ENCODE assay signal across 8 cellular contexts in the genomic region with DNA sequence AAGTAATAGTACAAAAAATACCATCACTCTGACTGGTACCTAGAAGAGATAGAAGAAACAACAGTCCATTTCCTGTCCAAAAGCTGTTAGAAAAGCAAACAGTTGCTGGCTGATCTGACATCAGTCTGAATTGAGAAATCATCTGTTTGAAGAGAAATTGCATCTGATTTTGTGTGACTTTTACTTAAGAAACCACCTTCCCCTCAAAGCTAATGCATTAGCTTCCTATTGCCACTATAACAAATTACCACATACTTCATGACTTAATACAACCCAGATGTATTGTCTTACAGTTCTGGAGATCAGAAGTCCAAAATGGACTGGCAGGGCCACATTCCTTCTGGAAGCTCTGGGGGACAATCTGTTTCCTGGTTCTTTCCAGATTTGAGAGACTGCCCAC.
"Had no signal": no experiment of that assay in that cellular context is flagged by ENCODE, and none has a peak within 500 bp of the region (broad histone marks: within the 10 kb centered on the region; RNA-seq: fewer than 3 reads in every experiment).

No MANE protein-coding gene starts in this region.

- DNase-seq: activated CD4-positive, alpha-beta memory T cell treated with anti-CD3 and anti-CD28 coated beads for 36 hours; activated effector memory CD4-positive, alpha-beta T cell treated with anti-CD3 and anti-CD28 coated beads, Interleukin-2, amount 50 U/mL, for 16 hours; activated T-cell treated with anti-CD3 and anti-CD28 coated beads, Interleukin-2, amount 50 U/mL, for 4 hours; effector CD4-positive, alpha-beta T cell; T-helper 9 cell had no signal

- H3K27me3 ChIP-seq: breast epithelium had no signal

- H3K36me3 ChIP-seq: breast epithelium had no signal

- H3K9me3 Mint-ChIP-seq: activated CD4-positive, alpha-beta memory T cell treated with anti-CD3 and anti-CD28 coated beads for 36 hours; activated naive CD4-positive, alpha-beta T cell treated with anti-CD3 and anti-CD28 coated beads, Interleukin-2, amount 50 U/mL, for 72 hours; activated T-cell treated with anti-CD3 and anti-CD28 coated beads, Interleukin-2, amount 50 U/mL, for 4 hours had no signal

- H3K4me3 ChIP-seq: breast epithelium had no signal

- H3K27ac Mint-ChIP-seq: activated CD4-positive, alpha-beta memory T cell treated with anti-CD3 and anti-CD28 coated beads for 36 hours; activated naive CD4-positive, alpha-beta T cell treated with anti-CD3 and anti-CD28 coated beads, Interleukin-2, amount 50 U/mL, for 72 hours had no signal

- H3K4me1 ChIP-seq: breast epithelium had no signal

- H3K9me3 ChIP-seq: breast epithelium had no signal

- ATAC-seq: activated naive CD4-positive, alpha-beta T cell treated with anti-CD3 and anti-CD28 coated beads, Interleukin-2, amount 50 U/mL, for 72 hours; activated T-cell treated with anti-CD3 and anti-CD28 coated beads, Interleukin-2, amount 50 U/mL, for 4 hours had no signal

- H3K27ac ChIP-seq: breast epithelium, VCaP had no signal

- H3K4me3 Mint-ChIP-seq: activated CD4-positive, alpha-beta memory T cell treated with anti-CD3 and anti-CD28 coated beads for 36 hours; activated T-cell treated with anti-CD3 and anti-CD28 coated beads, Interleukin-2, amount 50 U/mL, for 4 hours had no signal

- H3K27me3 Mint-ChIP-seq: activated CD4-positive, alpha-beta memory T cell treated with anti-CD3 and anti-CD28 coated beads for 36 hours had no signal

- H3K36me3 Mint-ChIP-seq: activated CD4-positive, alpha-beta memory T cell treated with anti-CD3 and anti-CD28 coated beads for 36 hours; activated naive CD4-positive, alpha-beta T cell treated with anti-CD3 and anti-CD28 coated beads, Interleukin-2, amount 50 U/mL, for 72 hours had no signal
